In the genomic region with DNA sequence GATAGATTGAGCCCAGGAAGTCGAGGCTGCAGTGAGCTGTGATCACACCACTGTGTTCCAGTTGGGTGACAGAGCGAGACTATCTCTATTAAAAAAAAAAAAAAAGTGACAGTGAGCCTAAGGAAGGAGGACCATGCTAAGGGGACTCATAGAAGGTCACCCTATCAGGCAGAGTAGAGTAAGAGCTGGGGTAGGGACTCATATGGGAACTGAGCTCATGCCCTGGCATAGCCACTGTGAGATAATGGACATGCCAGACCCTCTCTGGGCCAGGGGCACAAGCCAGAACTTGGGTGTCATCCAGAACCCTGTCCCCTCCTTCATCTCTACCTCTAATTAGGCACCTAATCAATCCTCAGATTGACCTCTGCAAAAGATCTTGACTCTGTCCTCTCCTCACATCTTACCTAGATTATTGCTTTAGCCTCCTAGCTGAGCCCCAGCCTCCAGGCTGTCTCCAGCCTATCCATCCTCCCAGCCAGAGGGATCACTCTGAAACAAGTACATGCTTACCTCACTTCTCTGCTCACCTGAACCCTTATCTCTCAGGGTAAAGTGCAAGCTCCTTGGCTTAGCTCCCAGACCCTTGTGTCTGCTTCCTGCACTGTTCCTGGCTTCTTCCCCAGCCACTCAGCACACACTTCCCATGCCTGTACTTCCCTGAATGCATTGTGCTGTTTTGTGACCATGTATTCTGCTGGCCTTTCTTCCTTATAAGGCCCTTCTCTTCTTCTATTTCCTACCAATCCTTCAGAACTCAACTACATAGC, we compare ENCODE assay signal across 9 cellular contexts.
DNase-seq lines count a peak whose midpoint lies in the region; ATAC-seq and TF ChIP-seq lines count a peak whose summit lies in the region.
"Had no signal": no experiment of that assay in that cellular context is flagged by ENCODE, and none has a peak within 500 bp of the region (broad histone marks: within the 10 kb centered on the region; RNA-seq: fewer than 3 reads in every experiment).

No MANE protein-coding gene starts in this region.

- peak overlapping the region; percentile 98 for H3K27ac Mint-ChIP-seq in T-helper 1 cell treated with Interleukin-12 subunit alpha and Interleukin-12 subunit beta and Interleukin-4 antibody, amounts not matched to agents 30 μg/mL and 1 μg/mL, for 36 hours
- peak overlapping the region; percentile 89 for H3K27ac Mint-ChIP-seq in activated CD4-positive, alpha-beta memory T cell treated with anti-CD3 and anti-CD28 coated beads for 36 hours
- H3K27ac Mint-ChIP-seq in stimulated activated memory B cell treated with anti-CD40 and anti-IgM and Interleukin-4, amounts not matched to agents 10 μg/mL and 1 μg/mL and 100 μg/mL, for 72 hours, result peak overlapping the region; percentile 83
- no peak overlapping the region for H3K27ac Mint-ChIP-seq in glutamatergic neuron (ENCODE audit: unreplicated experiment)

- no peaks in the 10 kb centered on the region for H3K9me2 ChIP-seq in hepatocyte (replicated peaks; ENCODE audit: insufficient read depth)

- H3K27me3 Mint-ChIP-seq in T-helper 1 cell treated with Interleukin-12 subunit alpha and Interleukin-12 subunit beta and Interleukin-4 antibody, amounts not matched to agents 30 μg/mL and 1 μg/mL, for 36 hours (ENCODE audit: low read depth), result no peaks in the 10 kb centered on the region
- H3K27me3 Mint-ChIP-seq in activated CD4-positive, alpha-beta memory T cell treated with anti-CD3 and anti-CD28 coated beads for 36 hours, result peaks cover 1% of the 10 kb centered on the region
- H3K27me3 Mint-ChIP-seq in stimulated activated memory B cell treated with anti-CD40 and anti-IgM and Interleukin-4, amounts not matched to agents 10 μg/mL and 1 μg/mL and 100 μg/mL, for 72 hours, result no peaks in the 10 kb centered on the region
- peaks cover 4% of the 10 kb centered on the region for H3K27me3 Mint-ChIP-seq in glutamatergic neuron (ENCODE audit: unreplicated experiment)

- ATAC-seq in stimulated activated memory B cell treated with anti-CD40 and anti-IgM and Interleukin-4, amounts not matched to agents 10 μg/mL and 1 μg/mL and 100 μg/mL, for 72 hours, result no peak
- no peak for ATAC-seq in GM21360 (IDR thresholded peaks at IDR 0.05; ENCODE audit: unreplicated experiment)

- H4K20me1 ChIP-seq in hepatocyte (ENCODE audit: insufficient read depth, poor library complexity, severe bottlenecking), result no peaks in the 10 kb centered on the region

- peak overlapping the region; percentile 43 for H3K4me3 Mint-ChIP-seq in T-helper 1 cell treated with Interleukin-12 subunit alpha and Interleukin-12 subunit beta and Interleukin-4 antibody, amounts not matched to agents 30 μg/mL and 1 μg/mL, for 36 hours
- H3K4me3 Mint-ChIP-seq in activated CD4-positive, alpha-beta memory T cell treated with anti-CD3 and anti-CD28 coated beads for 36 hours, result no peak overlapping the region
- no peak overlapping the region for H3K4me3 Mint-ChIP-seq in stimulated activated memory B cell treated with anti-CD40 and anti-IgM and Interleukin-4, amounts not matched to agents 10 μg/mL and 1 μg/mL and 100 μg/mL, for 72 hours
- no peak overlapping the region for H3K4me3 Mint-ChIP-seq in glutamatergic neuron (ENCODE audit: unreplicated experiment)

- 97% methylated on average over 2 of the region's 2 CpGs for WGBS in hepatocyte (ENCODE audit: low lambda C conversion rate, missing lambda C conversion rate)

- peaks cover 5% of the 10 kb centered on the region for H3K9me3 Mint-ChIP-seq in T-helper 1 cell treated with Interleukin-12 subunit alpha and Interleukin-12 subunit beta and Interleukin-4 antibody, amounts not matched to agents 30 μg/mL and 1 μg/mL, for 36 hours
- peaks cover 4% of the 10 kb centered on the region for H3K9me3 Mint-ChIP-seq in activated CD4-positive, alpha-beta memory T cell treated with anti-CD3 and anti-CD28 coated beads for 36 hours
- H3K9me3 Mint-ChIP-seq in stimulated activated memory B cell treated with anti-CD40 and anti-IgM and Interleukin-4, amounts not matched to agents 10 μg/mL and 1 μg/mL and 100 μg/mL, for 72 hours, result no peaks in the 10 kb centered on the region
- peaks cover 2% of the 10 kb centered on the region for H3K9me3 Mint-ChIP-seq in glutamatergic neuron (ENCODE audit: unreplicated experiment)

- H3K4me1 ChIP-seq in hepatocyte (ENCODE audit: insufficient read depth), result peaks cover 28% of the 10 kb centered on the region

- H2AFZ ChIP-seq in hepatocyte, result no peak overlapping the region

- no peak overlapping the region for H3K4me2 ChIP-seq in hepatocyte

- H3K27me3 ChIP-seq in hepatocyte, result no peaks in the 10 kb centered on the region

- POLR2A ChIA-PET in activated CD4-positive, alpha-beta memory T cell treated with anti-CD3 and anti-CD28 coated beads for 36 hours (lab: Charles Lee), result interaction anchor here (0.7 to 1.8 kb wide), 6 partner anchors 16 to 76 kb away, joined by 3 to 21 read pairs (median 5); a partner anchor contains a TSS

- no peaks in the 10 kb centered on the region for H3K36me3 ChIP-seq in hepatocyte (replicated peaks; ENCODE audit: insufficient read depth, low read depth)
- H3K36me3 ChIP-seq: thoracic aorta had no signal

- DNase-seq in T-helper 1 cell (no peak), hepatocyte (ENCODE audit: low spot score) (peak; percentile 73), NCI-H345 (lab: John Stamatoyannopoulos, UW) (no peak), glutamatergic neuron (no peak)
- no peak for DNase-seq in activated CD4-positive, alpha-beta memory T cell treated with anti-CD3 and anti-CD28 coated beads for 36 hours

- H3K4me1 Mint-ChIP-seq in T-helper 1 cell treated with Interleukin-12 subunit alpha and Interleukin-12 subunit beta and Interleukin-4 antibody, amounts not matched to agents 30 μg/mL and 1 μg/mL, for 36 hours (ENCODE audit: low read depth), result peaks cover 48% of the 10 kb centered on the region
- H3K4me1 Mint-ChIP-seq in activated CD4-positive, alpha-beta memory T cell treated with anti-CD3 and anti-CD28 coated beads for 36 hours (ENCODE audit: low read depth), result peaks cover 36% of the 10 kb centered on the region
- H3K4me1 Mint-ChIP-seq in stimulated activated memory B cell treated with anti-CD40 and anti-IgM and Interleukin-4, amounts not matched to agents 10 μg/mL and 1 μg/mL and 100 μg/mL, for 72 hours, result peaks cover 28% of the 10 kb centered on the region
- H3K4me1 Mint-ChIP-seq in glutamatergic neuron (ENCODE audit: low read depth, unreplicated experiment), result no peaks in the 10 kb centered on the region

- H3K27ac ChIP-seq in hepatocyte, result peak overlapping the region; percentile 93
- H3K27ac ChIP-seq: thoracic aorta had no signal

- H3K79me2 ChIP-seq in hepatocyte, result no peaks in the 10 kb centered on the region

- no peak overlapping the region for H3K4me3 ChIP-seq in hepatocyte
- H3K4me3 ChIP-seq: thoracic aorta had no signal

- CTCF ChIA-PET in activated CD4-positive, alpha-beta memory T cell treated with anti-CD3 and anti-CD28 coated beads for 36 hours (lab: Charles Lee), result interaction anchor here (0.7 to 4.7 kb wide), 8 partner anchors 24 to 490 kb away, joined by 3 to 26 read pairs (median 4); a partner anchor contains a TSS

- no peaks in the 10 kb centered on the region for H3K9me3 ChIP-seq in hepatocyte (ENCODE audit: low read depth)

- peaks cover 27% of the 10 kb centered on the region for H3K36me3 Mint-ChIP-seq in T-helper 1 cell treated with Interleukin-12 subunit alpha and Interleukin-12 subunit beta and Interleukin-4 antibody, amounts not matched to agents 30 μg/mL and 1 μg/mL, for 36 hours (ENCODE audit: low read depth)
- H3K36me3 Mint-ChIP-seq in activated CD4-positive, alpha-beta memory T cell treated with anti-CD3 and anti-CD28 coated beads for 36 hours, result no peaks in the 10 kb centered on the region
- peaks cover 48% of the 10 kb centered on the region for H3K36me3 Mint-ChIP-seq in stimulated activated memory B cell treated with anti-CD40 and anti-IgM and Interleukin-4, amounts not matched to agents 10 μg/mL and 1 μg/mL and 100 μg/mL, for 72 hours
- H3K36me3 Mint-ChIP-seq in glutamatergic neuron (ENCODE audit: unreplicated experiment), result peaks cover 16% of the 10 kb centered on the region

- no peak for TF ChIP-seq CTCF in hepatocyte (IDR thresholded peaks at IDR 0.05; ENCODE audit: poor library complexity)
- TF ChIP-seq CTCF in glutamatergic neuron (IDR thresholded peaks at IDR 0.05; ENCODE audit: partially characterized antibody, unreplicated experiment), result no peak

- intact Hi-C loops in activated CD4-positive, alpha-beta memory T cell treated with anti-CD3 and anti-CD28 coated beads for 36 hours (cut with micrococcal nuclease), result loop anchor here (2.0 kb wide), 1 partner anchor 31 kb away; no protein-coding TSS in a partner anchor
